In the genomic region with DNA sequence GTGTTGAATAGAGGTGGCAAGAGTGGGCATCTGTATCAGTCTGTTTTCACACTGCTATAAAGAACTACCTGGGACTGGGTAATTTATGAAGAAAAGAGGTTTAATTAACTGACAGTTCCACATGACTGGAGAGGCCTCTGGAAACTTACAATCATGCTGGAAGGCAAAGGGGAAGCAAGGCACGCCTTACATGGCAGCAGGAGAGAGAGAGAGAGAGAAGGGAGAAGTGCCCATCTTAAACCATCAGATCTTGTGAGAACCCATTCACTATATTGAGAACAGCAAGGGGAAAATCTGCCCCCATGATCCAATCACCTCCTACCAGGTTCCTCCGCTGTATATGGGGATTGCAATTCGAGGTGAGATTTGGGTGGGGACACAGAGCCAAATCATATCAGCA, we compare ENCODE assay signal across 26 cellular contexts. TPM values are rescaled to one million over a fixed set of nuclear protein-coding genes. Genes with fewer than 3 reads are reported as not detected.
A peak's percentile ranks its signal among the peaks of the same experiment; 100 is the strongest.
DNase-seq lines count a peak whose midpoint lies in the region; ATAC-seq, FAIRE-seq and TF ChIP-seq lines count a peak whose summit lies in the region.
"Had no signal": no experiment of that assay in that cellular context is flagged by ENCODE, and none has a peak within 500 bp of the region (broad histone marks: within the 10 kb centered on the region; RNA-seq: fewer than 3 reads in every experiment).

No MANE protein-coding gene starts in this region.

- H3K4me3 Mint-ChIP-seq in neural crest cell = no peak overlapping the region
- H3K4me3 Mint-ChIP-seq: CD4-positive, alpha-beta T cell; CD8-positive, alpha-beta T cell had no signal

- in situ Hi-C loops in K562 (cut with MboI) = no loop called here

- H3K36me3 ChIP-seq in BLaER1 (no peaks in the 10 kb centered on the region), Loucy (ENCODE audit: insufficient read depth, low read length) (no peaks in the 10 kb centered on the region), K562 (ENCODE audit: control insufficient read depth, insufficient read depth, low read length) (no peaks in the 10 kb centered on the region)
- H3K36me3 ChIP-seq: BE2C; BLaER1 treated with 17β-estradiol and CSF1 and Interleukin-3, amounts not matched to agents 10 nM and 100 nM had no signal

- H3K4me3 ChIP-seq in BLaER1 = 0 out of 2 replicates have a peak overlapping the region, but pooled peaks have one; percentile 8
- H3K4me3 ChIP-seq in Loucy (ENCODE audit: low read length, poor library complexity, severe bottlenecking) = no peak overlapping the region
- H3K4me3 ChIP-seq in K562 = no peak overlapping the region
- H3K4me3 ChIP-seq: A549; BLaER1 treated with 17β-estradiol and CSF1 and Interleukin-3, amounts not matched to agents 10 nM and 100 nM; GM12878 had no signal

- H3K4me1 Mint-ChIP-seq in neural crest cell = peaks cover 13% of the 10 kb centered on the region

- DNase-seq in K562 (ENCODE audit: extremely low read depth in 1 of 4, low spot score in 3 of 4) = no peak
- no peak for DNase-seq in neural crest cell (ENCODE audit: low read depth, low spot score)
- DNase-seq in activated naive CD4-positive, alpha-beta T cell treated with Interleukin-2 at 50 U/mL for 16 hours = no peak
- DNase-seq in hippocampal formation (lab: John Stamatoyannopoulos, UW) = no peak
- no peak for DNase-seq in Right ventricle myocardium inferior (ENCODE audit: missing footprints)
- DNase-seq: BE2C; CD4-positive, alpha-beta T cell; CD8-positive, alpha-beta T cell; COR-L47; DMS 273 treated with DMSO at 0.1 percent for 48 hours; DMS153; DMS53; DMS79; DND-41; EL; GDM1 had no signal

- H3K27ac ChIP-seq in BLaER1 (no peak overlapping the region), K562 (ENCODE audit: extremely low read depth, low read depth, low read length) (no peak overlapping the region)
- H3K27ac ChIP-seq: 22Rv1; A549; BLaER1 treated with 17β-estradiol and CSF1 and Interleukin-3, amounts not matched to agents 10 nM and 100 nM; C4-2B had no signal

- H3K79me2 ChIP-seq in Loucy (ENCODE audit: insufficient read depth, low read length) (no peaks in the 10 kb centered on the region), K562 (ENCODE audit: control insufficient read depth, insufficient read depth, low read length) (no peaks in the 10 kb centered on the region)

- H3K4me1 ChIP-seq in BLaER1 (peaks cover 51% of the 10 kb centered on the region), Loucy (ENCODE audit: insufficient read depth, low read length, poor library complexity, severe bottlenecking) (peaks cover 35% of the 10 kb centered on the region), K562 (replicated peaks in 1 of 2; ENCODE audit: control insufficient read depth in 2 of 2, insufficient read depth in 2 of 2, low read length in 2 of 2) (peaks cover 0 to 4% of the 10 kb centered on the region in 2 experiments; a peak in 1 of 5 replicates)
- H3K4me1 ChIP-seq: A549, BE2C had no signal

- H3K9me1 ChIP-seq in K562 (ENCODE audit: control insufficient read depth, insufficient read depth, low read length) = no peaks in the 10 kb centered on the region

- peaks cover 4% of the 10 kb centered on the region; the same call in 1 of the 2 replicates for H3F3A ChIP-seq in Loucy (ENCODE audit: low read depth)

- no peak for TF ChIP-seq POLR2A in K562 (conservative IDR thresholded peaks at IDR 0.05)

- BruUV-seq in K562 (replicated peaks; lab: Mats Ljungman, UMichigan) = no TSS peak

- H3K9ac ChIP-seq in BLaER1 = no peak overlapping the region
- H3K9ac ChIP-seq in Loucy (ENCODE audit: low read depth, low read length, poor library complexity, severe bottlenecking) = no peak overlapping the region
- no peak overlapping the region for H3K9ac ChIP-seq in K562 (ENCODE audit: insufficient read depth in 1 of 2, low read depth in 2 of 2, low read length in 2 of 2)
- H3K9ac ChIP-seq: BLaER1 treated with 17β-estradiol and CSF1 and Interleukin-3, amounts not matched to agents 10 nM and 100 nM had no signal

- no peaks in the 10 kb centered on the region for H3K9me3 Mint-ChIP-seq in neural crest cell
- H3K9me3 Mint-ChIP-seq: CD4-positive, alpha-beta T cell; CD8-positive, alpha-beta T cell had no signal

- ATAC-seq in K562 (no peak), Right ventricle myocardium inferior (no peak)
- ATAC-seq: A549; CD8-positive, alpha-beta T cell; GM12878 had no signal

- H2AFZ ChIP-seq in Loucy (ENCODE audit: low read length) (no peak overlapping the region; the same call in 1 of the 2 replicates), K562 (ENCODE audit: low read depth, low read length) (no peak overlapping the region)

- H3K9me3 ChIP-seq in BLaER1 (peaks cover 28% of the 10 kb centered on the region), Loucy (ENCODE audit: insufficient read depth, low read depth, low read length) (no peaks in the 10 kb centered on the region), K562 (replicated peaks; ENCODE audit: control insufficient read depth, insufficient read depth, low read depth, low read length) (no peaks in the 10 kb centered on the region)
- H3K9me3 ChIP-seq: A549, BE2C had no signal

- H3K27ac Mint-ChIP-seq in neural crest cell (ENCODE audit: unreplicated experiment) = peak overlapping the region; percentile 21
- H3K27ac Mint-ChIP-seq: CD4-positive, alpha-beta T cell; CD8-positive, alpha-beta T cell had no signal

- CTCF ChIA-PET in K562 (lab: Yijun Ruan, JAX; ENCODE audit: low intra/inter-chr PET ratio) = no interaction called here

- no peaks in the 10 kb centered on the region for H3K27me3 ChIP-seq in BLaER1
- H3K27me3 ChIP-seq in Loucy (ENCODE audit: insufficient read depth, low read length, poor library complexity, severe bottlenecking) = no peaks in the 10 kb centered on the region
- peaks cover under 1 to 22% of the 10 kb centered on the region in 2 experiments; a peak in 4 of 5 replicates for H3K27me3 ChIP-seq in K562 (ENCODE audit: control insufficient read depth in 2 of 2, insufficient read depth in 2 of 2, low read length in 2 of 2)
- H3K27me3 ChIP-seq: BLaER1 treated with 17β-estradiol and CSF1 and Interleukin-3, amounts not matched to agents 10 nM and 100 nM had no signal

- H3K36me3 Mint-ChIP-seq in neural crest cell (ENCODE audit: low read depth) = no peaks in the 10 kb centered on the region
- H3K36me3 Mint-ChIP-seq: CD8-positive, alpha-beta T cell had no signal

- no peak for FAIRE-seq in K562 (lab: Jason Lieb, UNC)
- FAIRE-seq: A549, GM12878, GM12892, GM18507 had no signal

- POLR2A ChIA-PET in K562 (lab: Yijun Ruan, JAX) = interaction anchor here (0.8 to 1.1 kb wide), 2 partner anchors 41 to 391 kb away, joined by 3 to 4 read pairs; no protein-coding TSS in a partner anchor

- no peaks in the 10 kb centered on the region for H3K9me2 ChIP-seq in Loucy (replicated peaks; ENCODE audit: low read depth, low read length)

- intact Hi-C loops in K562 (cut with micrococcal nuclease) (no loop called here), Right ventricle myocardium inferior (cut with DNase I) (no loop called here)

- TF ChIP-seq CTCF in Loucy (conservative IDR thresholded peaks at IDR 0.05; ENCODE audit: low read length) (no peak), K562 (IDR thresholded peaks at IDR 0.05 in 2 of 3, conservative IDR thresholded peaks at IDR 0.05 in 1 of 3; ENCODE audit: insufficient read depth in 2 of 3, low read depth in 1 of 3, low read length in 3 of 3) (no peak), neural crest cell (conservative IDR thresholded peaks at IDR 0.05) (no peak)

- no peak for TF ChIP-seq RAD21 in K562 (CRISPR knock-in tag; conservative IDR thresholded peaks at IDR 0.05 in 1 of 2, IDR thresholded peaks at IDR 0.05 in 1 of 2)

- no peak for TF ChIP-seq EP300 in K562 (IDR thresholded peaks at IDR 0.05; ENCODE audit: low read length)

- 13% methylated on average over 3 of the region's 3 CpGs for WGBS in K562 (ENCODE audit: insufficient coverage, low coverage, missing lambda C conversion rate)

- H3K4me2 ChIP-seq in BLaER1 (peak overlapping the region; percentile 31), Loucy (ENCODE audit: low read depth, low read length, poor library complexity, severe bottlenecking) (peak overlapping the region; percentile 49), K562 (ENCODE audit: insufficient read depth, low read length) (no peak overlapping the region)
- H3K4me2 ChIP-seq: A549 had no signal

- H3K27me3 Mint-ChIP-seq in neural crest cell (ENCODE audit: low read depth) = no peaks in the 10 kb centered on the region

- no peaks in the 10 kb centered on the region for H4K20me1 ChIP-seq in BLaER1
- H4K20me1 ChIP-seq in Loucy (ENCODE audit: insufficient read depth, low read length, poor library complexity, severe bottlenecking) = no peaks in the 10 kb centered on the region
- H4K20me1 ChIP-seq in K562 (replicated peaks; ENCODE audit: control insufficient read depth, insufficient read depth, low read length) = no peaks in the 10 kb centered on the region
- H4K20me1 ChIP-seq: BLaER1 treated with 17β-estradiol and CSF1 and Interleukin-3, amounts not matched to agents 10 nM and 100 nM had no signal

RNA-seq across cellular contexts. Expression of gene PPP1R14C, which starts 18.6 kb away (rescaled TPM):
- total RNA-seq in K562 (2011; cell fraction: chromatin; rRNA removed; ENCODE audit: low replicate concordance) = 4.2 and 9.2 TPM in 2 replicates
- total RNA-seq in K562 (2011; cell fraction: nucleolus; rRNA removed) = 3.2 and 3.8 TPM in 2 replicates
- total RNA-seq in K562 (2011; cell fraction: nucleoplasm; rRNA removed) = 9.5 and 13.9 TPM in 2 replicates
- total RNA-seq in K562 (2014; rRNA removed) = 10.1 and 11.6 TPM in 2 replicates
- total RNA-seq in K562 (2014; rRNA removed; fragmentation: Illumina TruSeq; extraction: Trizol) = 13.0 and 15.7 TPM in 2 replicates
- 3.8 and 4.5 TPM in 2 replicates for total RNA-seq in K562 (2015; rRNA removed; fragmentation: Illumina TruSeq; extraction: Trizol)
- total RNA-seq in K562 (2021) = 14.1 and 15.6 TPM in 2 replicates
- 16.6 and 21.9 TPM in 2 replicates for polyA plus RNA-seq in K562 (2011; rRNA removed)
- 6.1 and 15.7 TPM in 2 replicates for polyA plus RNA-seq in K562 (2011; cell fraction: cytosol; rRNA removed)
- polyA plus RNA-seq in K562 (2011; cell fraction: nucleus; rRNA removed) = 3.4 and 8.0 TPM in 2 replicates
- 7.3 and 8.7 TPM in 2 replicates for polyA plus RNA-seq in K562 (2012)
- polyA plus RNA-seq in K562 (2014; fragmentation: Illumina TruSeq; extraction: Trizol) = 11.9 and 12.2 TPM in 2 replicates
- polyA plus RNA-seq in K562 (2014; fragmentation: Nextera tagmentation; extraction: Ambion mirVana) = 10 to 100 TPM in 1 of 2 experiments, 1 to 10 TPM in 1; 8.1 to 14.5 TPM
- polyA plus RNA-seq in K562 (2014; rRNA removed) = 9.7 and 11.7 TPM in 2 replicates
- polyA minus RNA-seq in K562 (2011; rRNA and poly(A)+ RNA removed) = 13.8 and 22.7 TPM in 2 replicates
- 5.2 and 5.3 TPM in 2 replicates for polyA minus RNA-seq in K562 (2011; cell fraction: cytosol; rRNA and poly(A)+ RNA removed)
- 2.8 and 5.3 TPM in 2 replicates for polyA minus RNA-seq in K562 (2011; cell fraction: nucleus; rRNA and poly(A)+ RNA removed)
- total RNA-seq in neural crest cell = 7.0 and 7.3 TPM in 2 replicates
- total RNA-seq in Right ventricle myocardium inferior = 129 TPM
- total RNA-seq: CD4-positive, alpha-beta T cell; CD8-positive, alpha-beta T cell; G401; GM12878 had no signal

RNA-seq across cellular contexts. Expression of gene ULBP3, which starts 55.3 kb away (rescaled TPM):
- not detected in 2 replicates for total RNA-seq in K562 (2011; cell fraction: chromatin; rRNA removed; ENCODE audit: low replicate concordance)
- total RNA-seq in K562 (2011; cell fraction: nucleolus; rRNA removed) = not detected in 2 replicates
- total RNA-seq in K562 (2011; cell fraction: nucleoplasm; rRNA removed) = not detected in 2 replicates
- total RNA-seq in K562 (2014; rRNA removed) = 0.57 TPM in 1 of 2 replicates, not detected in the other
- total RNA-seq in K562 (2014; rRNA removed; fragmentation: Illumina TruSeq; extraction: Trizol) = not detected in 2 replicates
- 0.23 TPM in 1 of 2 replicates, not detected in the other for total RNA-seq in K562 (2015; rRNA removed; fragmentation: Illumina TruSeq; extraction: Trizol)
- 0.38 TPM in 1 of 2 replicates, not detected in the other for total RNA-seq in K562 (2021)
- polyA plus RNA-seq in K562 (2011; rRNA removed) = 0.25 TPM in 1 of 2 replicates, not detected in the other
- polyA plus RNA-seq in K562 (2011; cell fraction: cytosol; rRNA removed) = not detected in 2 replicates
- polyA plus RNA-seq in K562 (2011; cell fraction: nucleus; rRNA removed) = not detected in 2 replicates
- 0.12 and 0.14 TPM in 2 replicates for polyA plus RNA-seq in K562 (2012)
- polyA plus RNA-seq in K562 (2014; fragmentation: Illumina TruSeq; extraction: Trizol) = not detected in 2 replicates
- not detected for polyA plus RNA-seq in K562 (2014; fragmentation: Nextera tagmentation; extraction: Ambion mirVana)
- polyA plus RNA-seq in K562 (2014; rRNA removed) = 0.33 TPM in 1 of 2 replicates, not detected in the other
- polyA minus RNA-seq in K562 (2011; rRNA and poly(A)+ RNA removed) = 0.53 TPM in 1 of 2 replicates, not detected in the other
- not detected in 2 replicates for polyA minus RNA-seq in K562 (2011; cell fraction: cytosol; rRNA and poly(A)+ RNA removed)
- polyA minus RNA-seq in K562 (2011; cell fraction: nucleus; rRNA and poly(A)+ RNA removed) = not detected in 2 replicates
- total RNA-seq in neural crest cell = 16.4 and 17.5 TPM in 2 replicates
- total RNA-seq in Right ventricle myocardium inferior = 1.4 TPM
- total RNA-seq: GM12878 had no signal
